Comparison of ENCODE assay signal across 23 cellular contexts in the genomic region with DNA sequence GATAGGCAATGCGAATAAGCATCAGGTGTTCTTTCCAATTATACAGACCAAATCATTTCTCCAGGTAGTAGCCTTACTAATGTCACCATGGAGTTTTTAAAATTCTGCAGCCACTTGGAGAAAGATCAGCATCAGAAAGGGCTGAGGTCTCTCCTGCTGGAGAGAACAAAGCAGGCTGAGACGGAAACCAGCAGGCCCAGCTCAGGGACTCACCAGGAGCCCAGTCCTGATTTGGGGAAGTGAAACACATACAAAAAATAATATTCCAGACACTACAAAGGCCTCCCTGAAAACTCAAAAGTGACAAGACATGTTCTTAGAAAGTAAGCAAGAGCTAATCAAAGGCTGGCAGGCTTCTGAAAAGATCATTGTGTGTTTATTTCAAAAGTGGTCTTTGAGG.
"Had no signal": no experiment of that assay in that cellular context is flagged by ENCODE, and none has a peak within 500 bp of the region (broad histone marks: within the 10 kb centered on the region; RNA-seq: fewer than 3 reads in every experiment).

No MANE protein-coding gene starts in this region.

- H3K36me3 Mint-ChIP-seq: natural killer cell treated with Interleukin-12 subunit alpha and Interleukin-12 subunit beta and Interleukin-15 and Interleukin-18, amount 100 ng/mL, for 72 hours had no signal

- H3K9me3 Mint-ChIP-seq: activated CD4-positive, alpha-beta memory T cell treated with anti-CD3 and anti-CD28 coated beads, Interleukin-2, amount 10 ng/mL, durations not matched to agents 7 days and 5 days; activated CD4-positive, alpha-beta T cell treated with anti-CD3 and anti-CD28 coated beads, Interleukin-2, amount 10 ng/mL, durations not matched to agents 7 days and 5 days; activated T-cell treated with anti-CD3 and anti-CD28 coated beads, Interleukin-2, amount 50 U/mL, for 24 hours; activated T-helper 17 cell treated with anti-CD3 and anti-CD28 coated beads, Interleukin-2, amount 50 U/mL, for 72 hours; natural killer cell treated with Interleukin-12 subunit alpha and Interleukin-12 subunit beta and Interleukin-15 and Interleukin-18, amount 100 ng/mL, for 72 hours had no signal

- H3K27me3 ChIP-seq: heart left ventricle, right atrium auricular region, tibial nerve had no signal

- H3K27me3 Mint-ChIP-seq: activated CD4-positive, alpha-beta memory T cell treated with anti-CD3 and anti-CD28 coated beads, Interleukin-2, amount 10 ng/mL, durations not matched to agents 7 days and 5 days; activated CD4-positive, alpha-beta T cell treated with anti-CD3 and anti-CD28 coated beads, Interleukin-2, amount 10 ng/mL, durations not matched to agents 7 days and 5 days; activated T-cell treated with anti-CD3 and anti-CD28 coated beads, Interleukin-2, amount 50 U/mL, for 24 hours; activated T-helper 17 cell treated with anti-CD3 and anti-CD28 coated beads, Interleukin-2, amount 50 U/mL, for 72 hours had no signal

- H3K4me1 Mint-ChIP-seq: activated CD4-positive, alpha-beta memory T cell treated with anti-CD3 and anti-CD28 coated beads, Interleukin-2, amount 10 ng/mL, durations not matched to agents 7 days and 5 days; activated CD4-positive, alpha-beta T cell treated with anti-CD3 and anti-CD28 coated beads, Interleukin-2, amount 10 ng/mL, durations not matched to agents 7 days and 5 days; activated T-helper 17 cell treated with anti-CD3 and anti-CD28 coated beads, Interleukin-2, amount 50 U/mL, for 72 hours; T-helper 17 cell had no signal

- H3K9me3 ChIP-seq: heart left ventricle, left ventricle myocardium inferior, mucosa of descending colon, right atrium auricular region, spleen, tibial nerve had no signal

- H3K4me3 Mint-ChIP-seq: activated CD4-positive, alpha-beta memory T cell treated with anti-CD3 and anti-CD28 coated beads, Interleukin-2, amount 10 ng/mL, durations not matched to agents 7 days and 5 days; activated CD4-positive, alpha-beta T cell treated with anti-CD3 and anti-CD28 coated beads, Interleukin-2, amount 10 ng/mL, durations not matched to agents 7 days and 5 days; activated T-cell treated with anti-CD3 and anti-CD28 coated beads, Interleukin-2, amount 50 U/mL, for 24 hours; activated T-helper 17 cell treated with anti-CD3 and anti-CD28 coated beads, Interleukin-2, amount 50 U/mL, for 72 hours; natural killer cell treated with Interleukin-12 subunit alpha and Interleukin-12 subunit beta and Interleukin-15 and Interleukin-18, amount 100 ng/mL, for 72 hours; T-helper 17 cell had no signal

- H3K27ac Mint-ChIP-seq: activated CD4-positive, alpha-beta memory T cell treated with anti-CD3 and anti-CD28 coated beads, Interleukin-2, amount 10 ng/mL, durations not matched to agents 7 days and 5 days; activated CD4-positive, alpha-beta T cell treated with anti-CD3 and anti-CD28 coated beads, Interleukin-2, amount 10 ng/mL, durations not matched to agents 7 days and 5 days; activated T-cell treated with anti-CD3 and anti-CD28 coated beads, Interleukin-2, amount 50 U/mL, for 24 hours; activated T-helper 17 cell treated with anti-CD3 and anti-CD28 coated beads, Interleukin-2, amount 50 U/mL, for 72 hours; natural killer cell treated with Interleukin-12 subunit alpha and Interleukin-12 subunit beta and Interleukin-15 and Interleukin-18, amount 100 ng/mL, for 72 hours; T-helper 17 cell had no signal

- H3K4me1 ChIP-seq: heart left ventricle, left ventricle myocardium inferior, right atrium auricular region, spleen, tibial nerve had no signal

- H3K4me3 ChIP-seq: heart left ventricle, left ventricle myocardium inferior, lung, mucosa of descending colon, right atrium auricular region, spleen, tibial nerve had no signal

- ATAC-seq: activated T-helper 17 cell treated with anti-CD3 and anti-CD28 coated beads, Interleukin-2, amount 50 U/mL, for 72 hours; heart left ventricle; mucosa of descending colon; T-helper 17 cell had no signal

- DNase-seq: activated CD4-positive, alpha-beta memory T cell treated with anti-CD3 and anti-CD28 coated beads, Interleukin-2, amount 10 ng/mL, durations not matched to agents 7 days and 5 days; activated CD4-positive, alpha-beta T cell treated with anti-CD3 and anti-CD28 coated beads for 1 hour; activated CD4-positive, alpha-beta T cell treated with anti-CD3 and anti-CD28 coated beads, Interleukin-2, amount 10 ng/mL, durations not matched to agents 7 days and 5 days; activated CD8-positive, alpha-beta memory T cell treated with anti-CD3 and anti-CD28 coated beads, Interleukin-2, amount 50 U/mL, for 48 hours; activated gamma-delta T cell treated with Interleukin-2 at 50 U/mL for 16 hours; activated naive CD4-positive, alpha-beta T cell treated with anti-CD3 and anti-CD28 coated beads, Interleukin-2, amount 50 U/mL, for 16 hours; activated T-cell treated with anti-CD3 and anti-CD28 coated beads, Interleukin-2, amount 50 U/mL, for 24 hours; amniotic stem cell; caudate nucleus; cortex of kidney; foreskin fibroblast; heart left ventricle; left ventricle myocardium inferior; mucosa of descending colon; spleen; stimulated activated naive CD4-positive, alpha-beta T cell; T-helper 17 cell; T1000 had no signal

- H3K36me3 ChIP-seq: heart left ventricle, left ventricle myocardium inferior, right atrium auricular region, spleen, tibial nerve had no signal

- H3K27ac ChIP-seq: heart left ventricle, left ventricle myocardium inferior, right atrium auricular region, spleen, tibial nerve had no signal
